In genomic region chr16:86528061-86528929, GRCh38 we compare ENCODE assay signal across 21 cellular contexts. TPM values are rescaled to one million over a fixed set of nuclear protein-coding genes. Genes with fewer than 3 reads are reported as not detected.
"Had no signal": no experiment of that assay in that cellular context is flagged by ENCODE, and none has a peak within 500 bp of the region (broad histone marks: within the 10 kb centered on the region; RNA-seq: fewer than 3 reads in every experiment).

No MANE protein-coding gene starts in this region.

- H3K4me1 Mint-ChIP-seq: natural killer cell had no signal

- H3K9me3 ChIP-seq: adrenal gland, breast epithelium, neutrophil, vagina had no signal

- H3K27ac Mint-ChIP-seq: activated naive CD4-positive, alpha-beta T cell treated with anti-CD3 and anti-CD28 coated beads, Interleukin-2, amount 50 U/mL, for 72 hours; dendritic cell treated with granulocyte-macrophage colony-stimulating factor and Interleukin-4, amounts not matched to agents 40 ng/mL and 50 ng/mL, for 4 days; natural killer cell; T-helper 1 cell treated with Interleukin-12 subunit alpha and Interleukin-12 subunit beta and Interleukin-4 antibody, amounts not matched to agents 30 μg/mL and 1 μg/mL, for 36 hours had no signal

- H3K4me3 Mint-ChIP-seq: dendritic cell treated with granulocyte-macrophage colony-stimulating factor and Interleukin-4, amounts not matched to agents 40 ng/mL and 50 ng/mL, for 4 days; natural killer cell; T-helper 1 cell treated with Interleukin-12 subunit alpha and Interleukin-12 subunit beta and Interleukin-4 antibody, amounts not matched to agents 30 μg/mL and 1 μg/mL, for 36 hours had no signal

- H3K36me3 Mint-ChIP-seq: natural killer cell had no signal

- H3K27me3 ChIP-seq: breast epithelium, vagina had no signal

- H3K4me1 ChIP-seq: breast epithelium, tibial artery, vagina had no signal

- H3K36me3 ChIP-seq: adrenal gland, breast epithelium had no signal

- DNase-seq: activated CD4-positive, CD25-positive, alpha-beta regulatory T cell treated with anti-CD3 and anti-CD28 coated beads, Interleukin-2, amount 50 U/mL, for 72 hours; activated CD8-positive, alpha-beta memory T cell treated with anti-CD3 and anti-CD28 coated beads for 24 hours; activated CD8-positive, alpha-beta memory T cell treated with anti-CD3 and anti-CD28 coated beads, Interleukin-2, amount 50 U/mL, for 48 hours; activated effector memory CD4-positive, alpha-beta T cell treated with anti-CD3 and anti-CD28 coated beads, Interleukin-2, amount 50 U/mL, for 16 hours; activated T-cell treated with anti-CD3 and anti-CD28 coated beads, Interleukin-2, amount 50 U/mL, for 48 hours; effector CD8-positive, alpha-beta T cell; left cardiac atrium; natural killer cell; retina; stimulated activated CD4-positive, alpha-beta T cell treated with anti-CD3 and anti-CD28 coated beads, Interleukin-2, amount 100 ng/mL, for 24 hours; stimulated activated naive CD8-positive, alpha-beta T cell treated with anti-CD3 and anti-CD28 coated beads, Interleukin-15, Interleukin-2, amounts not matched to agents 100 U/mL and 50 U/mL, for 24 hours; substantia nigra; tibial artery had no signal

- H3K27ac ChIP-seq: adrenal gland, breast epithelium, neutrophil, tibial artery, vagina had no signal

- H3K9me3 Mint-ChIP-seq: activated naive CD4-positive, alpha-beta T cell treated with anti-CD3 and anti-CD28 coated beads, Interleukin-2, amount 50 U/mL, for 72 hours; dendritic cell treated with granulocyte-macrophage colony-stimulating factor and Interleukin-4, amounts not matched to agents 40 ng/mL and 50 ng/mL, for 4 days; natural killer cell; T-helper 1 cell treated with Interleukin-12 subunit alpha and Interleukin-12 subunit beta and Interleukin-4 antibody, amounts not matched to agents 30 μg/mL and 1 μg/mL, for 36 hours had no signal

- H3K4me3 ChIP-seq: adrenal gland, breast epithelium, lung, tibial artery, vagina had no signal

RNA-seq across cellular contexts. Expression of gene FOXF1, which starts 18.0 kb away (rescaled TPM):
- total RNA-seq: activated naive CD4-positive, alpha-beta T cell treated with anti-CD3 and anti-CD28 coated beads, Interleukin-2, amount 50 U/mL, for 72 hours; natural killer cell had no signal

RNA-seq across cellular contexts. Expression of gene FOXC2, which starts 38.3 kb away (rescaled TPM):
- total RNA-seq: activated naive CD4-positive, alpha-beta T cell treated with anti-CD3 and anti-CD28 coated beads, Interleukin-2, amount 50 U/mL, for 72 hours had no signal

RNA-seq across cellular contexts. Expression of gene FOXL1, which starts 50.1 kb away (rescaled TPM):
- total RNA-seq: activated naive CD4-positive, alpha-beta T cell treated with anti-CD3 and anti-CD28 coated beads, Interleukin-2, amount 50 U/mL, for 72 hours had no signal
